In the genomic region with DNA sequence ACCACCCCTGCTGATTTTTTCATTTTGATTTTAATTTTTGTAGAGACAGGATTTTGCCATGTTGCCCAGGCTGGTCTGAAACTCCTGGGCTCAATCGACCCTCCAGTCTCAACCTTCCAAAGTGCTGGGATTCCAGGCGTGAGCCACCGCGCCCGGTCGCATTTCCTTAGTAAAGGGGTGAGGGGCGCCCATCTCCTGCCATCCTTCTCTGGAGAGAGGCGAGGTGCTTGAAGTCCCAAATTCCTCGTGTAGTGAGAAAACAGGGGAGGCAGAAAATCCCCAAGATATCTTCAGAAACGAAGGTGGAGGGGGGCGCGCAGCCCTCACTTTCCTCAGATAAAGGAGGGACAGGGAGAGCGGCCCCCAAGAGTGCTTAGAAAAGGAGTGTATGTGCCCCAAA, we compare ENCODE assay signal across 9 cellular contexts. TPM values are rescaled to one million over a fixed set of nuclear protein-coding genes. Genes with fewer than 3 reads are reported as not detected.
A peak's percentile ranks its signal among the peaks of the same experiment; 100 is the strongest.
DNase-seq lines count a peak whose midpoint lies in the region; ATAC-seq and TF ChIP-seq lines count a peak whose summit lies in the region.
"Had no signal": no experiment of that assay in that cellular context is flagged by ENCODE, and none has a peak within 500 bp of the region (broad histone marks: within the 10 kb centered on the region; RNA-seq: fewer than 3 reads in every experiment).

No MANE protein-coding gene starts in this region.

- peak overlapping the region; percentile 50 for H3K4me3 Mint-ChIP-seq in natural killer cell treated with Interleukin-12 subunit alpha and Interleukin-12 subunit beta and Interleukin-15 and Interleukin-18, amount 100 ng/mL, for 72 hours
- no peak overlapping the region for H3K4me3 Mint-ChIP-seq in nephron progenitor cell

- H3K4me3 ChIP-seq in BLaER1 treated with 17β-estradiol and CSF1 and Interleukin-3, amounts not matched to agents 10 nM and 100 nM: peak overlapping the region; percentile 48 to 98 (median 62)
- H3K4me3 ChIP-seq in MM.1S (ENCODE audit: low read length) (peak overlapping the region; percentile 66), ectodermal cell (ENCODE audit: insufficient read depth, low read depth, low read length) (peak overlapping the region; percentile 22)

- peak overlapping the region; percentile 82 to 98 (median 93) for H3K4me2 ChIP-seq in BLaER1 treated with 17β-estradiol and CSF1 and Interleukin-3, amounts not matched to agents 10 nM and 100 nM
- peak overlapping the region; percentile 97 for H3K4me2 ChIP-seq in MM.1S (ENCODE audit: low read depth, low read length)

- H3F3A ChIP-seq in MM.1S (ENCODE audit: insufficient read depth, low read length): peaks cover 6% of the 10 kb centered on the region; the same call in 1 of the 2 replicates

- H3K79me2 ChIP-seq in MM.1S (ENCODE audit: low read length): peaks cover 32% of the 10 kb centered on the region

- TF ChIP-seq CTCF in MM.1S (IDR thresholded peaks at IDR 0.05; ENCODE audit: low read length) (no peak), nephron progenitor cell (IDR thresholded peaks at IDR 0.05) (no peak)

- peak overlapping the region; percentile 73 to 92 (median 86) for H3K9ac ChIP-seq in BLaER1 treated with 17β-estradiol and CSF1 and Interleukin-3, amounts not matched to agents 10 nM and 100 nM
- H3K9ac ChIP-seq in MM.1S (ENCODE audit: low read length): peak overlapping the region; percentile 78; the same call in 1 of the 2 replicates

- H3K27me3 Mint-ChIP-seq in natural killer cell treated with Interleukin-12 subunit alpha and Interleukin-12 subunit beta and Interleukin-15 and Interleukin-18, amount 100 ng/mL, for 72 hours: no peaks in the 10 kb centered on the region
- H3K27me3 Mint-ChIP-seq in nephron progenitor cell (ENCODE audit: low read depth, poor library complexity): no peaks in the 10 kb centered on the region

- H4K20me1 ChIP-seq in BLaER1 treated with 17β-estradiol and CSF1 and Interleukin-3, amounts not matched to agents 10 nM and 100 nM: peaks cover 0 to 31% (median 4%) of the 10 kb centered on the region in 11 experiments; a peak in 8 of 22 replicates
- H4K20me1 ChIP-seq in MM.1S (ENCODE audit: insufficient read depth, low read length): no peaks in the 10 kb centered on the region

- H2AFZ ChIP-seq in MM.1S (ENCODE audit: low read length): peak overlapping the region; percentile 95; the same call in 1 of the 2 replicates

- no peaks in the 10 kb centered on the region for H3K9me3 ChIP-seq in BLaER1 treated with 17β-estradiol and CSF1 and Interleukin-3, amounts not matched to agents 10 nM and 100 nM (replicated peaks in 1 of 11)
- H3K9me3 ChIP-seq in MM.1S (replicated peaks; ENCODE audit: insufficient read depth, low read length): no peaks in the 10 kb centered on the region
- H3K9me3 ChIP-seq in ectodermal cell (ENCODE audit: control insufficient read depth, low read length): no peaks in the 10 kb centered on the region

- DNase-seq in MM.1S (no peak), nephron progenitor cell (no peak), HuH-7 (ENCODE audit: low spot score) (no peak), mesenteric fat pad (ENCODE audit: low spot score) (no peak), caudate nucleus (lab: John Stamatoyannopoulos, UW) (no peak)
- no peak for DNase-seq in natural killer cell treated with Interleukin-12 subunit alpha and Interleukin-12 subunit beta and Interleukin-15 and Interleukin-18, amount 100 ng/mL, for 72 hours (ENCODE audit: low spot score)
- DNase-seq: SW 1271 had no signal

- peaks cover 33% of the 10 kb centered on the region in 2 donors for H3K4me1 Mint-ChIP-seq in natural killer cell treated with Interleukin-12 subunit alpha and Interleukin-12 subunit beta and Interleukin-15 and Interleukin-18, amount 100 ng/mL, for 72 hours (ENCODE audit: low read depth in 2 of 2)
- H3K4me1 Mint-ChIP-seq in nephron progenitor cell: peaks cover 36% of the 10 kb centered on the region

- H3K27me3 ChIP-seq in BLaER1 treated with 17β-estradiol and CSF1 and Interleukin-3, amounts not matched to agents 10 nM and 100 nM: no peaks in the 10 kb centered on the region
- H3K27me3 ChIP-seq in MM.1S (replicated peaks; ENCODE audit: insufficient read depth, low read length) (no peaks in the 10 kb centered on the region), ectodermal cell (ENCODE audit: control insufficient read depth, insufficient read depth, low read length, poor library complexity, severe bottlenecking) (no peaks in the 10 kb centered on the region)

- H3K36me3 Mint-ChIP-seq in natural killer cell treated with Interleukin-12 subunit alpha and Interleukin-12 subunit beta and Interleukin-15 and Interleukin-18, amount 100 ng/mL, for 72 hours: no peaks in the 10 kb centered on the region
- peaks cover 8% of the 10 kb centered on the region for H3K36me3 Mint-ChIP-seq in nephron progenitor cell (ENCODE audit: low read depth)

- peaks cover 0 to 16% (median 3%) of the 10 kb centered on the region in 11 experiments; a peak in 8 of 22 replicates for H3K36me3 ChIP-seq in BLaER1 treated with 17β-estradiol and CSF1 and Interleukin-3, amounts not matched to agents 10 nM and 100 nM
- H3K36me3 ChIP-seq in MM.1S (replicated peaks; ENCODE audit: insufficient read depth, low read length): no peaks in the 10 kb centered on the region
- H3K36me3 ChIP-seq in ectodermal cell (ENCODE audit: control insufficient read depth, insufficient read depth, low read length): no peaks in the 10 kb centered on the region

- 90 to 91% methylated on average over 13 of the region's 13 CpGs for WGBS in ectodermal cell, 2 experiments

- no peaks in the 10 kb centered on the region for H3K9me2 ChIP-seq in MM.1S (replicated peaks; ENCODE audit: insufficient read depth, low read length)

- no peaks in the 10 kb centered on the region for H3K9me3 Mint-ChIP-seq in natural killer cell treated with Interleukin-12 subunit alpha and Interleukin-12 subunit beta and Interleukin-15 and Interleukin-18, amount 100 ng/mL, for 72 hours
- H3K9me3 Mint-ChIP-seq in nephron progenitor cell: peaks cover 26% of the 10 kb centered on the region

- peak overlapping the region; percentile 97 to 99 for H3K27ac Mint-ChIP-seq in natural killer cell treated with Interleukin-12 subunit alpha and Interleukin-12 subunit beta and Interleukin-15 and Interleukin-18, amount 100 ng/mL, for 72 hours
- H3K27ac Mint-ChIP-seq in nephron progenitor cell: no peak overlapping the region

- peaks cover 39 to 77% (median 54%) of the 10 kb centered on the region in 10 experiments for H3K4me1 ChIP-seq in BLaER1 treated with 17β-estradiol and CSF1 and Interleukin-3, amounts not matched to agents 10 nM and 100 nM
- peaks cover 18% of the 10 kb centered on the region for H3K4me1 ChIP-seq in MM.1S (ENCODE audit: low read length)
- peaks cover 9% of the 10 kb centered on the region for H3K4me1 ChIP-seq in ectodermal cell (ENCODE audit: control insufficient read depth, insufficient read depth, low read length)

- ATAC-seq in natural killer cell treated with Interleukin-12 subunit alpha and Interleukin-12 subunit beta and Interleukin-15 and Interleukin-18, amount 100 ng/mL, for 72 hours: no peak

- H3K27ac ChIP-seq in BLaER1 treated with 17β-estradiol and CSF1 and Interleukin-3, amounts not matched to agents 10 nM and 100 nM: peak overlapping the region; percentile 81 to 93 (median 85); a peak in 21 of 22 replicates
- no peak overlapping the region for H3K27ac ChIP-seq in MM.1S (ENCODE audit: low read length)
- no peak overlapping the region for H3K27ac ChIP-seq in ectodermal cell (ENCODE audit: insufficient read depth, low read depth, low read length, poor library complexity, severe bottlenecking)
- H3K27ac ChIP-seq in caudate nucleus (ENCODE audit: low read depth, low read length): no peak overlapping the region

RNA-seq across cellular contexts. Expression of a gene that starts 21.0 kb away (rescaled TPM):
- polyA plus RNA-seq in ectodermal cell (2013, experiment 1 of 4): 104 TPM
- 102 TPM for polyA plus RNA-seq in ectodermal cell (2013, experiment 2 of 4)
- 58.0 TPM for polyA plus RNA-seq in ectodermal cell (2013, experiment 3 of 4)
- polyA plus RNA-seq in ectodermal cell (2013, experiment 4 of 4): 61.0 TPM
- 100 to 1,000 TPM; 171 to 224 TPM for total RNA-seq in natural killer cell treated with Interleukin-12 subunit alpha and Interleukin-12 subunit beta and Interleukin-15 and Interleukin-18, amount 100 ng/mL, for 72 hours
- 98.9 TPM for total RNA-seq in mesenteric fat pad

Comparison
In these comparisons a context has a peak if more than half of its experiments do, and no peak if none do; other contexts are left out.
1. H3K27ac ChIP-seq: peak in BLaER1 treated with 17β-estradiol and CSF1 and Interleukin-3, amounts not matched to agents 10 nM and 100 nM (11 of 11); none in MM.1S (single experiment), ectodermal cell (single experiment) and caudate nucleus (single experiment).
2. Peak in every context shown above with its lines, with median percentiles within 50 percentile points of each other: H3K4me3 ChIP-seq.